In the genomic region with DNA sequence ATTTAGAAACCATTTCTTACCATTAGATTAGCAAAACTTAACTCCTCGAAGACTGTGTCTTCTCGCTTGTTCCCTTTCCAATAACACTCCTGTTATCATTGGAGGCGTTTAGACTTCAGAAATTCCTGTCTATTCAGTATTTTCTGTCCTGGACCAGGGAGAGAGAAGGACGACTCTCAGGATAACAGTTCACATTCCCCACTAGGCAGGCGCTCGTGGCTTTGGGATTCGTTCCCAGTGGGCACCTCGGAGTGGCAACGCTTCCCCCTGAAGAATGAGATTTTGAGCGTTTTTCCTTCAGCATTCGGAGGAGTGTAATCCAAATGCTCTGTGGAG, we compare ENCODE assay signal across 8 cellular contexts. TPM values are rescaled to one million over a fixed set of nuclear protein-coding genes. Genes with fewer than 3 reads are reported as not detected.
A peak's percentile ranks its signal among the peaks of the same experiment; 100 is the strongest.
DNase-seq lines count a peak whose midpoint lies in the region; ATAC-seq, FAIRE-seq and TF ChIP-seq lines count a peak whose summit lies in the region.

No MANE protein-coding gene starts in this region.

- ATAC-seq in GM18517 (IDR thresholded peaks at IDR 0.05; ENCODE audit: unreplicated experiment) = peak; percentile 3
- ATAC-seq in HG03039 (IDR thresholded peaks at IDR 0.05; ENCODE audit: unreplicated experiment) = no peak

- H3K4me1 Mint-ChIP-seq in nephron progenitor cell = peaks cover 29% of the 10 kb centered on the region

- TF ChIP-seq CTCF in coronary artery (IDR thresholded peaks at IDR 0.05) (no peak), nephron progenitor cell (IDR thresholded peaks at IDR 0.05) (no peak)

- H3K9me3 Mint-ChIP-seq in nephron progenitor cell = peaks cover 49% of the 10 kb centered on the region

- peak overlapping the region; percentile 99 for H3K4me3 Mint-ChIP-seq in nephron progenitor cell

- peaks cover 8% of the 10 kb centered on the region for H3K27me3 Mint-ChIP-seq in nephron progenitor cell (ENCODE audit: low read depth, poor library complexity)

- peaks cover 69% of the 10 kb centered on the region for H3K36me3 Mint-ChIP-seq in nephron progenitor cell (ENCODE audit: low read depth)

- peak overlapping the region; percentile 80 for H3K4me3 ChIP-seq in Jurkat, Clone E6-1 (ENCODE audit: low read length)
- H3K4me3 ChIP-seq in coronary artery = peak overlapping the region; percentile 80

- H3K27ac ChIP-seq in coronary artery = peak overlapping the region; percentile 23 to 76

- FAIRE-seq in GM12891 (lab: Jason Lieb, UNC) = no peak

- no peak for TF ChIP-seq POLR2A in GM12891 (IDR thresholded peaks at IDR 0.05; ENCODE audit: low read depth, low read length)

- peak overlapping the region; percentile 94 for H3K27ac Mint-ChIP-seq in nephron progenitor cell

- no peak for DNase-seq in Jurkat, Clone E6-1 (ENCODE audit: low read depth, low spot score)
- no peak for DNase-seq in coronary artery (ENCODE audit: low spot score)
- no peak for DNase-seq in nephron progenitor cell
- no peak for DNase-seq in SW 1271 (lab: John Stamatoyannopoulos, UW)
- DNase-seq in GM12891 (ENCODE audit: insufficient read length, low spot score) = no peak
- no peak for DNase-seq in activated CD4-positive, CD25-positive, alpha-beta regulatory T cell (lab: John Stamatoyannopoulos, UW)

TF ChIP-seq in GM12891, 5 proteins besides CTCF, POLR2A, EP300 and RAD21:
- no peak for TF ChIP-seq SPI1 (IDR thresholded peaks at IDR 0.05; ENCODE audit: low read depth, low read length)
- no peak for TF ChIP-seq POU2F2 (IDR thresholded peaks at IDR 0.05; ENCODE audit: low read depth, low read length)
- no peak for TF ChIP-seq TAF1 (IDR thresholded peaks at IDR 0.05; ENCODE audit: low read depth, low read length)
- TF ChIP-seq POLR2AphosphoS5 (IDR thresholded peaks at IDR 0.05; ENCODE audit: low read depth, low read length) = no peak
- no peak for TF ChIP-seq PAX5 (IDR thresholded peaks at IDR 0.05; ENCODE audit: insufficient read depth, low read length, severe bottlenecking)

RNA-seq across cellular contexts. Expression of a gene that starts 0.4 kb away (rescaled TPM):
- polyA plus RNA-seq in Jurkat, Clone E6-1 (2012; ENCODE audit: insufficient read depth, insufficient read length) = 3.3 TPM
- polyA plus RNA-seq in GM12891 (2012; ENCODE audit: low read depth, missing spikeins) = 1.5 TPM

RNA-seq across cellular contexts. Expression of a gene that starts 18.6 kb away (rescaled TPM):
- polyA plus RNA-seq in Jurkat, Clone E6-1 (2012; ENCODE audit: insufficient read depth, insufficient read length) = 8.8 TPM
- 11.2 TPM for polyA plus RNA-seq in GM12891 (2012; ENCODE audit: low read depth, missing spikeins)

RNA-seq across cellular contexts. Expression of a gene that starts 28.6 kb away (rescaled TPM):
- polyA plus RNA-seq in Jurkat, Clone E6-1 (2012; ENCODE audit: insufficient read depth, insufficient read length) = not detected
- 3.2 TPM for polyA plus RNA-seq in GM12891 (2012; ENCODE audit: low read depth, missing spikeins)

RNA-seq across cellular contexts. Expression of a gene that starts 40.8 kb away (rescaled TPM):
- not detected for polyA plus RNA-seq in Jurkat, Clone E6-1 (2012; ENCODE audit: insufficient read depth, insufficient read length)
- polyA plus RNA-seq in GM12891 (2012; ENCODE audit: low read depth, missing spikeins) = 0.56 TPM

RNA-seq across cellular contexts. Expression of a gene that starts 52.1 kb away (rescaled TPM):
- polyA plus RNA-seq in Jurkat, Clone E6-1 (2012; ENCODE audit: insufficient read depth, insufficient read length) = 15.7 TPM
- polyA plus RNA-seq in GM12891 (2012; ENCODE audit: low read depth, missing spikeins) = 16.3 TPM
